ENCODE assay signal across 1 cellular context in genomic region chr5:139296198-139296597, GRCh38.
TF ChIP-seq lines count a peak whose summit lies in the region.

No MANE protein-coding gene starts in this region.

TF ChIP-seq in GM23338, 12 proteins besides CTCF, POLR2A, EP300 and RAD21 (continued from another document):
- TF ChIP-seq, protein P1, sequence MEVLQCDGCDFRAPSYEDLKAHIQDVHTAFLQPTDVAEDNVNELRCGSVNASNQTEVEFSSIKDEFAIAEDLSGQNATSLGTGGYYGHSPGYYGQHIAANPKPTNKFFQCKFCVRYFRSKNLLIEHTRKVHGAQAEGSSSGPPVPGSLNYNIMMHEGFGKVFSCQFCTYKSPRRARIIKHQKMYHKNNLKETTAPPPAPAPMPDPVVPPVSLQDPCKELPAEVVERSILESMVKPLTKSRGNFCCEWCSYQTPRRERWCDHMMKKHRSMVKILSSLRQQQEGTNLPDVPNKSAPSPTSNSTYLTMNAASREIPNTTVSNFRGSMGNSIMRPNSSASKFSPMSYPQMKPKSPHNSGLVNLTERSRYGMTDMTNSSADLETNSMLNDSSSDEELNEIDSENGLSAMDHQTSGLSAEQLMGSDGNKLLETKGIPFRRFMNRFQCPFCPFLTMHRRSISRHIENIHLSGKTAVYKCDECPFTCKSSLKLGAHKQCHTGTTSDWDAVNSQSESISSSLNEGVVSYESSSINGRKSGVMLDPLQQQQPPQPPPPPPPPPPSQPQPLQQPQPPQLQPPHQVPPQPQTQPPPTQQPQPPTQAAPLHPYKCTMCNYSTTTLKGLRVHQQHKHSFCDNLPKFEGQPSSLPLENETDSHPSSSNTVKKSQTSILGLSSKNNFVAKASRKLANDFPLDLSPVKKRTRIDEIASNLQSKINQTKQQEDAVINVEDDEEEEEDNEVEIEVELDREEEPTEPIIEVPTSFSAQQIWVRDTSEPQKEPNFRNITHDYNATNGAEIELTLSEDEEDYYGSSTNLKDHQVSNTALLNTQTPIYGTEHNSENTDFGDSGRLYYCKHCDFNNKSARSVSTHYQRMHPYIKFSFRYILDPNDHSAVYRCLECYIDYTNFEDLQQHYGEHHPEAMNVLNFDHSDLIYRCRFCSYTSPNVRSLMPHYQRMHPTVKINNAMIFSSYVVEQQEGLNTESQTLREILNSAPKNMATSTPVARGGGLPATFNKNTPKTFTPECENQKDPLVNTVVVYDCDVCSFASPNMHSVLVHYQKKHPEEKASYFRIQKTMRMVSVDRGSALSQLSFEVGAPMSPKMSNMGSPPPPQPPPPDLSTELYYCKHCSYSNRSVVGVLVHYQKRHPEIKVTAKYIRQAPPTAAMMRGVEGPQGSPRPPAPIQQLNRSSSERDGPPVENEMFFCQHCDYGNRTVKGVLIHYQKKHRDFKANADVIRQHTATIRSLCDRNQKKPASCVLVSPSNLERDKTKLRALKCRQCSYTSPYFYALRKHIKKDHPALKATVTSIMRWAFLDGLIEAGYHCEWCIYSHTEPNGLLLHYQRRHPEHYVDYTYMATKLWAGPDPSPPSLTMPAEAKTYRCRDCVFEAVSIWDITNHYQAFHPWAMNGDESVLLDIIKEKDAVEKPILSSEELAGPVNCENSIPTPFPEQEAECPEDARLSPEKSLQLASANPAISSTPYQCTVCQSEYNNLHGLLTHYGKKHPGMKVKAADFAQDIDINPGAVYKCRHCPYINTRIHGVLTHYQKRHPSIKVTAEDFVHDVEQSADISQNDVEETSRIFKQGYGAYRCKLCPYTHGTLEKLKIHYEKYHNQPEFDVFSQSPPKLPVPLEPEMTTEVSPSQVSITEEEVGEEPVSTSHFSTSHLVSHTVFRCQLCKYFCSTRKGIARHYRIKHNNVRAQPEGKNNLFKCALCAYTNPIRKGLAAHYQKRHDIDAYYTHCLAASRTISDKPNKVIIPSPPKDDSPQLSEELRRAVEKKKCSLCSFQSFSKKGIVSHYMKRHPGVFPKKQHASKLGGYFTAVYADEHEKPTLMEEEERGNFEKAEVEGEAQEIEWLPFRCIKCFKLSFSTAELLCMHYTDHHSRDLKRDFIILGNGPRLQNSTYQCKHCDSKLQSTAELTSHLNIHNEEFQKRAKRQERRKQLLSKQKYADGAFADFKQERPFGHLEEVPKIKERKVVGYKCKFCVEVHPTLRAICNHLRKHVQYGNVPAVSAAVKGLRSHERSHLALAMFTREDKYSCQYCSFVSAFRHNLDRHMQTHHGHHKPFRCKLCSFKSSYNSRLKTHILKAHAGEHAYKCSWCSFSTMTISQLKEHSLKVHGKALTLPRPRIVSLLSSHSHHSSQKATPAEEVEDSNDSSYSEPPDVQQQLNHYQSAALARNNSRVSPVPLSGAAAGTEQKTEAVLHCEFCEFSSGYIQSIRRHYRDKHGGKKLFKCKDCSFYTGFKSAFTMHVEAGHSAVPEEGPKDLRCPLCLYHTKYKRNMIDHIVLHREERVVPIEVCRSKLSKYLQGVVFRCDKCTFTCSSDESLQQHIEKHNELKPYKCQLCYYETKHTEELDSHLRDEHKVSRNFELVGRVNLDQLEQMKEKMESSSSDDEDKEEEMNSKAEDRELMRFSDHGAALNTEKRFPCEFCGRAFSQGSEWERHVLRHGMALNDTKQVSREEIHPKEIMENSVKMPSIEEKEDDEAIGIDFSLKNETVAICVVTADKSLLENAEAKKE (CRISPR knock-in tag; IDR thresholded peaks at IDR 0.05), result no peak
- no peak for TF ChIP-seq POLR2AphosphoS5 (IDR thresholded peaks at IDR 0.05; ENCODE audit: low read depth)
- TF ChIP-seq CREB1 (CRISPR knock-in tag; IDR thresholded peaks at IDR 0.05; ENCODE audit: low read depth), result no peak
- TF ChIP-seq STAT1 (IDR thresholded peaks at IDR 0.05; ENCODE audit: unreplicated experiment), result no peak
- no peak for TF ChIP-seq REST (IDR thresholded peaks at IDR 0.05; ENCODE audit: unreplicated experiment)
- no peak for TF ChIP-seq EZH2 (IDR thresholded peaks at IDR 0.05; ENCODE audit: low read depth, unreplicated experiment)
- TF ChIP-seq EZH2phosphoT487 (IDR thresholded peaks at IDR 0.05; ENCODE audit: unreplicated experiment), result no peak
- TF ChIP-seq NANOG (IDR thresholded peaks at IDR 0.05; ENCODE audit: borderline replicate concordance), result no peak
- no peak for TF ChIP-seq ETS1 (IDR thresholded peaks at IDR 0.05)
- TF ChIP-seq ZNF331 (CRISPR knock-in tag; IDR thresholded peaks at IDR 0.05; ENCODE audit: low read depth), result no peak
